ENCODE assay signal across 8 cellular contexts in genomic region chr6:157982297-157982579, GRCh38. TPM values are rescaled to one million over a fixed set of nuclear protein-coding genes. Genes with fewer than 3 reads are reported as not detected.
A peak's percentile ranks its signal among the peaks of the same experiment; 100 is the strongest.
DNase-seq lines count a peak whose midpoint lies in the region; TF ChIP-seq lines count a peak whose summit lies in the region.

No MANE protein-coding gene starts in this region.

- peak overlapping the region; percentile 79 to 81 for H3K27ac ChIP-seq in ascending aorta

- H3K4me1 ChIP-seq in ascending aorta, result peaks cover 5 to 26% of the 10 kb centered on the region in 2 donors

- no peaks in the 10 kb centered on the region for H3K36me3 ChIP-seq in ascending aorta

- H3K4me3 ChIP-seq in HFF-Myc (replicated peaks; ENCODE audit: low read depth, low read length), result peak overlapping the region; percentile 68
- H3K4me3 ChIP-seq in ascending aorta, result peak overlapping the region; percentile 77 to 94
- peak overlapping the region; percentile 75 for H3K4me3 ChIP-seq in iPS-18c (ENCODE audit: insufficient read depth, low read depth, low read length)

- TF ChIP-seq CTCF in HFF-Myc (IDR thresholded peaks at IDR 0.05; ENCODE audit: low read depth, low read length, missing control alignments), result no peak
- TF ChIP-seq CTCF in ascending aorta (IDR thresholded peaks at IDR 0.05), result no peak

- no peaks in the 10 kb centered on the region for H3K27me3 ChIP-seq in ascending aorta

- intact Hi-C loops in ascending aorta (cut with DNase I), result loop anchor here (1.0 to 5.0 kb wide), 4 partner anchors 21 to 185 kb away; partner anchors contain the start of genes GTF2H5 and SERAC1

- peak; percentile 23 for DNase-seq in NCI-H2171 treated with DMSO at 0.1 percent for 48 hours (lab: John Stamatoyannopoulos, UW)
- DNase-seq in NCI-H2171 (lab: John Stamatoyannopoulos, UW), result no peak
- DNase-seq in HFF-Myc (ENCODE audit: extremely low read depth, low read depth), result no peak
- peak; percentile 82 for DNase-seq in NCI-H526 treated with DMSO at 0.1 percent for 48 hours (lab: John Stamatoyannopoulos, UW)
- no peak for DNase-seq in ascending aorta (ENCODE audit: low spot score in 2 of 2)
- peak in 2 of 3 donors; percentile 19 to 30 for DNase-seq in stimulated activated CD4-positive, alpha-beta T cell treated with anti-CD3 and anti-CD28 coated beads, Interleukin-12 subunit alpha, Interleukin-12 subunit beta, amount 100 ng/mL, for 48 hours (ENCODE audit: low read depth in 2 of 3, low spot score in 1 of 3)
- DNase-seq in DMS114 treated with DMSO at 0.1 percent for 48 hours (lab: John Stamatoyannopoulos, UW; ENCODE audit: unreplicated experiment), result no peak

- H3K9me3 ChIP-seq in ascending aorta, result no peaks in the 10 kb centered on the region
- peaks cover 3% of the 10 kb centered on the region for H3K9me3 ChIP-seq in iPS-18c (ENCODE audit: control insufficient read depth, insufficient read depth, low read length)

RNA-seq across cellular contexts. Expression of gene SYNJ2, which starts 0.6 kb away (rescaled TPM):
- total RNA-seq in ascending aorta, result 3.0 TPM

Comparison
In these comparisons a context has a peak if more than half of its experiments do, and no peak if none do; other contexts are left out.
1. DNase-seq: peak in NCI-H2171 treated with DMSO at 0.1 percent for 48 hours (single experiment), NCI-H526 treated with DMSO at 0.1 percent for 48 hours (single experiment) and stimulated activated CD4-positive, alpha-beta T cell treated with anti-CD3 and anti-CD28 coated beads, Interleukin-12 subunit alpha, Interleukin-12 subunit beta, amount 100 ng/mL, for 48 hours (2 of 3); none in NCI-H2171 (single experiment), HFF-Myc (single experiment), ascending aorta (0 of 2) and DMS114 treated with DMSO at 0.1 percent for 48 hours (single experiment).
2. Peak in every context shown above with its lines, with median percentiles within 50 percentile points of each other: H3K4me3 ChIP-seq.